Comparison of ENCODE assay signal across 10 cellular contexts in the genomic region with DNA sequence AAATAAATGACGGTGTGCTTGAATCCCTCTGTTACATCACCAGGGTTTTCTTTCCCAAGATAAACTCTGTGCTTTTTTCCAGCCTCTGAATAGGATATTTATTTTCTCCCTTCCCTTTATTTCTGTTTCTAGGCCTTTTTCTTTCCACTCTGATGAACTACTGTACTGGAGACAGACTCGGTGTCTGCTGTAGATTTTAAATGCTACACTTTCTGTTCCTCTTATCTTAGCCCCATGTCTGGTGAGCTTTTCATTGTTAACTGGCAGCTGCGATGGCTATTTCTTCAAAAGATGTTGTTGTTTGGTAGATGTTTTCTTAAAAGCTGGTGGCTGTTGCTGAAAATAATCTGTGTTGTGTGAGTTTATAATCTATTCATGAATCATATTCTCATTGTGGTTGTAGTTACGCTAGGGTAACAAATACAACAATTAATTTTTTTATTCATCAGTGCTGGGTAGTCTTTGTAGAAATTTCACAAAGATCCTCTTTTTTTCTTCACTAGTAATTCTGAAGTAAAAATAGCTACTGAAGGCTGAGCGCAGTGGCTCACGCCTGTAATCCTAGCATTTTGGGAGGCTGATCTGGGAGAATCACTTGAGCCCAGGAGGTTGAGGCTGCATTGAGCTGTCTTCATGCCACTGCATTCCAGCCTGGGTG. TPM values are rescaled to one million over a fixed set of nuclear protein-coding genes. Genes with fewer than 3 reads are reported as not detected.
DNase-seq lines count a peak whose midpoint lies in the region; ATAC-seq and TF ChIP-seq lines count a peak whose summit lies in the region.
"Had no signal": no experiment of that assay in that cellular context is flagged by ENCODE, and none has a peak within 500 bp of the region (broad histone marks: within the 10 kb centered on the region; RNA-seq: fewer than 3 reads in every experiment).

No MANE protein-coding gene starts in this region.

- peaks cover 49% of the 10 kb centered on the region for H3K36me3 Mint-ChIP-seq in activated CD8-positive, alpha-beta memory T cell treated with anti-CD3 and anti-CD28 coated beads, Interleukin-2, amount 10 ng/mL, durations not matched to agents 7 days and 5 days

- TF ChIP-seq CTCF in GM13976 (IDR thresholded peaks at IDR 0.05; ENCODE audit: borderline replicate concordance, control extremely low read depth, extremely low read depth, insufficient read depth, missing control alignments): no peak

- peak; percentile 45 for DNase-seq in GM13976 (ENCODE audit: low spot score)
- DNase-seq in foreskin melanocyte: peak; percentile 53
- DNase-seq in COR-L47 (lab: John Stamatoyannopoulos, UW): no peak
- no peak for DNase-seq in activated CD8-positive, alpha-beta memory T cell treated with anti-CD3 and anti-CD28 coated beads, Interleukin-2, amount 10 ng/mL, durations not matched to agents 7 days and 5 days
- no peak for DNase-seq in HuH-7.5 (ENCODE audit: low spot score)
- DNase-seq in iPS-NIHi11 (ENCODE audit: low spot score): no peak
- DNase-seq: foreskin keratinocyte had no signal

- no peaks in the 10 kb centered on the region for H3K27me3 Mint-ChIP-seq in activated CD8-positive, alpha-beta memory T cell treated with anti-CD3 and anti-CD28 coated beads, Interleukin-2, amount 10 ng/mL, durations not matched to agents 7 days and 5 days

- no peak overlapping the region for H3K27ac Mint-ChIP-seq in activated CD8-positive, alpha-beta memory T cell treated with anti-CD3 and anti-CD28 coated beads, Interleukin-2, amount 10 ng/mL, durations not matched to agents 7 days and 5 days

- H3K4me1 Mint-ChIP-seq in activated CD8-positive, alpha-beta memory T cell treated with anti-CD3 and anti-CD28 coated beads, Interleukin-2, amount 10 ng/mL, durations not matched to agents 7 days and 5 days: peaks cover 20% of the 10 kb centered on the region

- H3K4me3 Mint-ChIP-seq in activated CD8-positive, alpha-beta memory T cell treated with anti-CD3 and anti-CD28 coated beads, Interleukin-2, amount 10 ng/mL, durations not matched to agents 7 days and 5 days: no peak overlapping the region

- H3K9me3 Mint-ChIP-seq in activated CD8-positive, alpha-beta memory T cell treated with anti-CD3 and anti-CD28 coated beads, Interleukin-2, amount 10 ng/mL, durations not matched to agents 7 days and 5 days (ENCODE audit: low read depth): no peaks in the 10 kb centered on the region

- ATAC-seq in GM21515 (IDR thresholded peaks at IDR 0.05; ENCODE audit: unreplicated experiment) (peak; percentile 90), HG03439 (IDR thresholded peaks at IDR 0.05; ENCODE audit: unreplicated experiment) (peak; percentile 54)
- no peak for ATAC-seq in activated CD8-positive, alpha-beta memory T cell treated with anti-CD3 and anti-CD28 coated beads, Interleukin-2, amount 10 ng/mL, durations not matched to agents 7 days and 5 days
- ATAC-seq: foreskin keratinocyte had no signal

- in situ Hi-C loops in GM13976 (cut with MboI; ENCODE audit: low sequenced_read_pairs, unreplicated experiment): no loop called here

- CTCF ChIA-PET in activated CD8-positive, alpha-beta memory T cell treated with anti-CD3 and anti-CD28 coated beads, Interleukin-2, amount 10 ng/mL, durations not matched to agents 7 days and 5 days (lab: Charles Lee): interaction anchor here (1.0 to 1.6 kb wide), 3 partner anchors 13 to 51 kb away, joined by 3 to 4 read pairs (median 3); no protein-coding TSS in a partner anchor

RNA-seq across cellular contexts. Expression of a gene that starts 15.6 kb away (rescaled TPM):
- 1 to 10 TPM in 1 of 2 experiments, not detected in 1; 1.3 TPM for total RNA-seq in activated CD8-positive, alpha-beta memory T cell treated with anti-CD3 and anti-CD28 coated beads, Interleukin-2, amount 10 ng/mL, durations not matched to agents 7 days and 5 days
- total RNA-seq: foreskin keratinocyte, myocyte had no signal

Comparison
In these comparisons a context has a peak if more than half of its experiments do, and no peak if none do; other contexts are left out.
1. DNase-seq: peak in GM13976 (single experiment) and foreskin melanocyte (single experiment); none in COR-L47 (single experiment), activated CD8-positive, alpha-beta memory T cell treated with anti-CD3 and anti-CD28 coated beads, Interleukin-2, amount 10 ng/mL, durations not matched to agents 7 days and 5 days (single experiment), HuH-7.5 (single experiment) and iPS-NIHi11 (single experiment).